In genomic region chr5:1282139-1282992, GRCh38 we compare ENCODE assay signal across 1 cellular context.
TF ChIP-seq lines count a peak whose summit lies in the region.

No MANE protein-coding gene starts in this region.

TF ChIP-seq in H1, 55 proteins besides CTCF, POLR2A, EP300 and RAD21:
- TF ChIP-seq SIN3A (conservative IDR thresholded peaks at IDR 0.05 in 1 of 2, IDR thresholded peaks at IDR 0.05 in 1 of 2; ENCODE audit: low read depth in 1 of 2, low read length in 2 of 2) (no peak), GABPA (IDR thresholded peaks at IDR 0.05; ENCODE audit: borderline replicate concordance, insufficient read depth, low read length) (no peak), SP2 (IDR thresholded peaks at IDR 0.05; ENCODE audit: low read length) (no peak), CBX5 (IDR thresholded peaks at IDR 0.05; ENCODE audit: low read depth, low read length) (no peak), MAFK (IDR thresholded peaks at IDR 0.05; ENCODE audit: low read depth, low read length) (no peak), CHD1 (IDR thresholded peaks at IDR 0.05; ENCODE audit: low read depth, low read length) (no peak), E2F6 (IDR thresholded peaks at IDR 0.05) (no peak), YY1 (IDR thresholded peaks at IDR 0.05; ENCODE audit: low read depth, low read length) (no peak), ZNF274 (IDR thresholded peaks at IDR 0.05; ENCODE audit: borderline replicate concordance, extremely low read depth, low read length) (no peak), TEAD4 (IDR thresholded peaks at IDR 0.05; ENCODE audit: low read depth, low read length) (no peak), EGR1 (IDR thresholded peaks at IDR 0.05; ENCODE audit: borderline replicate concordance, low read depth, low read length) (no peak), TBP (IDR thresholded peaks at IDR 0.05; ENCODE audit: low read depth, low read length) (no peak), BACH1 (IDR thresholded peaks at IDR 0.05; ENCODE audit: low read length) (no peak), SIX5 (IDR thresholded peaks at IDR 0.05; ENCODE audit: low read depth, low read length) (no peak), KDM4A (IDR thresholded peaks at IDR 0.05; ENCODE audit: low read depth, low read length, severe bottlenecking) (no peak), CHD2 (IDR thresholded peaks at IDR 0.05; ENCODE audit: low read length) (no peak), MAX (IDR thresholded peaks at IDR 0.05) (no peak), TAF1 (IDR thresholded peaks at IDR 0.05; ENCODE audit: low read depth, low read length) (no peak)
